In genomic region chr2:54853635-54854034, GRCh38 we compare ENCODE assay signal across 25 cellular contexts.
"Had no signal": no experiment of that assay in that cellular context is flagged by ENCODE, and none has a peak within 500 bp of the region (broad histone marks: within the 10 kb centered on the region; RNA-seq: fewer than 3 reads in every experiment).

No MANE protein-coding gene starts in this region.

- H3K36me3 ChIP-seq: colonic mucosa, esophagus muscularis mucosa, esophagus squamous epithelium, gastrocnemius medialis, gastroesophageal sphincter, heart left ventricle, heart right ventricle had no signal

- H3K9me3 ChIP-seq: colonic mucosa, esophagus muscularis mucosa, esophagus squamous epithelium, gastrocnemius medialis, gastroesophageal sphincter, heart left ventricle, heart right ventricle had no signal

- H3K79me2 ChIP-seq: hepatocyte had no signal

- H3K4me2 ChIP-seq: hepatocyte had no signal

- H3K27ac ChIP-seq: colonic mucosa, coronary artery, dorsolateral prefrontal cortex, epithelial cell of prostate, esophagus muscularis mucosa, esophagus squamous epithelium, foreskin keratinocyte, gastrocnemius medialis, gastroesophageal sphincter, heart left ventricle, heart right ventricle, hepatocyte had no signal

- H3K4me1 ChIP-seq: colonic mucosa, esophagus muscularis mucosa, esophagus squamous epithelium, gastrocnemius medialis, gastroesophageal sphincter, heart left ventricle, heart right ventricle had no signal

- ATAC-seq: effector memory CD8-positive, alpha-beta T cell; esophagus mucosa; foreskin keratinocyte; gastrocnemius medialis; gastroesophageal sphincter; heart left ventricle; heart right ventricle had no signal

- DNase-seq: colonic mucosa; cortex of kidney; dermis blood vessel endothelial cell; dorsolateral prefrontal cortex; effector CD4-positive, alpha-beta T cell; effector CD8-positive, alpha-beta T cell; effector memory CD4-positive, alpha-beta T cell; effector memory CD8-positive, alpha-beta T cell; endodermal cell; erythroblast; esophagus squamous epithelium; foreskin fibroblast; foreskin keratinocyte; foreskin melanocyte; gastrocnemius medialis; glutamatergic neuron; head of caudate nucleus; heart left ventricle; heart right ventricle had no signal

- H3K27me3 ChIP-seq: colonic mucosa, dorsolateral prefrontal cortex, esophagus muscularis mucosa, esophagus squamous epithelium, foreskin keratinocyte, gastrocnemius medialis, gastroesophageal sphincter, heart left ventricle, heart right ventricle, hepatocyte had no signal

- H3K4me3 ChIP-seq: colonic mucosa, coronary artery, dorsolateral prefrontal cortex, esophagus muscularis mucosa, esophagus squamous epithelium, gastrocnemius medialis, gastroesophageal sphincter, heart left ventricle, heart right ventricle, hepatocyte had no signal

- H2AFZ ChIP-seq: hepatocyte had no signal
